ENCODE assay signal across 25 cellular contexts in genomic region chr11:20973959-20974358, GRCh38.
"Had no signal": no experiment of that assay in that cellular context is flagged by ENCODE, and none has a peak within 500 bp of the region (broad histone marks: within the 10 kb centered on the region; RNA-seq: fewer than 3 reads in every experiment).

No MANE protein-coding gene starts in this region.

- H3K4me1 ChIP-seq: body of pancreas, colonic mucosa, lower lobe of right lung, sigmoid colon, stomach, tibial artery had no signal

- H3K27me3 ChIP-seq: body of pancreas, cardiac muscle cell, colonic mucosa, ovary, sigmoid colon, stomach, tibial artery had no signal

- ATAC-seq: activated T-cell treated with anti-CD3 and anti-CD28 coated beads, Interleukin-2, amount 50 U/mL, for 72 hours; body of pancreas; left lobe of liver; lower lobe of right lung; mucosa of descending colon; natural killer cell treated with Interleukin-12 subunit alpha and Interleukin-12 subunit beta and Interleukin-15 and Interleukin-18, amount 100 ng/mL, for 72 hours; stimulated activated naive B cell treated with anti-CD40 and anti-IgM and Interleukin-4, amounts not matched to agents 10 μg/mL and 1 μg/mL and 100 μg/mL, for 72 hours had no signal

- DNase-seq: activated CD4-positive, alpha-beta T cell treated with anti-CD3 and anti-CD28 coated beads for 4 hours; activated CD4-positive, alpha-beta T cell treated with anti-CD3 and anti-CD28 coated beads, Interleukin-2, amount 50 U/mL, for 4 hours; activated effector memory CD4-positive, alpha-beta T cell treated with Interleukin-2 at 50 U/mL for 16 hours; activated naive CD4-positive, alpha-beta T cell treated with Interleukin-2 at 50 U/mL for 16 hours; activated T-cell treated with anti-CD3 and anti-CD28 coated beads for 4 hours; activated T-cell treated with anti-CD3 and anti-CD28 coated beads, Interleukin-2, amount 50 U/mL, for 72 hours; anterior cingulate cortex; body of pancreas; cerebellar nuclear complex; colonic mucosa; effector CD8-positive, alpha-beta T cell; immature natural killer cell; kidney; lower lobe of right lung; mucosa of descending colon; ovary; sigmoid colon; stimulated activated CD4-positive, alpha-beta T cell treated with anti-CD3 and anti-CD28 coated beads, Interleukin-2, amount 100 ng/mL, for 24 hours; stimulated activated naive B cell treated with anti-CD40 and anti-IgM and Interleukin-4, amounts not matched to agents 10 μg/mL and 1 μg/mL and 100 μg/mL, for 72 hours; stomach; tibial artery had no signal

- H3K27ac ChIP-seq: body of pancreas, cardiac muscle cell, colonic mucosa, lower lobe of right lung, ovary, sigmoid colon, stomach, tibial artery had no signal

- H3K9me3 ChIP-seq: body of pancreas, colonic mucosa, lower lobe of right lung, ovary, sigmoid colon, stomach, tibial artery had no signal

- H3K4me3 ChIP-seq: body of pancreas, cardiac muscle cell, colonic mucosa, lower lobe of right lung, mucosa of descending colon, ovary, sigmoid colon, smooth muscle cell, stomach, tibial artery had no signal

- H3K36me3 ChIP-seq: cardiac muscle cell, colonic mucosa, lower lobe of right lung, ovary, sigmoid colon, stomach, tibial artery had no signal
